Comparison of ENCODE assay signal across 6 cellular contexts in the genomic region with DNA sequence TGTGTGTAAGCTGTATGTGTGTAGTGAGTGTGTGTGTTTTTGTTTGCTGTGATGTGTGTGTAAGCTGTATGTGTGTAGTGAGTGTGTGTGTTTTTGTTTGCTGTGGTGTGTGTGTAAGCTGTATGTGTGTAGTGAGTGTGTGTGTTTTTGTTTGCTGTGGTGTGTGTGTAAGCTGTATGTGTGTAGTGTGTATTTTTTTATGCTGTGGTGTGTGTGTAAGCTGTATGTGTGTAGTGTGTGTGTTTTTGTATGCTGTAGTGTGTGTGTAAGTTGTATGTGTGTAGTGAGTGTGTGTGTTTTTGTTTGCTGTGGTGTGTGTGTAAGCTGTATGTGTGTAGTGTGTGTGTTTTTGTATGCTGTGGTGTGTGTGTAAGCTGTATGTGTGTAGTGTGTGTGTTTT. TPM values are rescaled to one million over a fixed set of nuclear protein-coding genes. Genes with fewer than 3 reads are reported as not detected.
"Had no signal": no experiment of that assay in that cellular context is flagged by ENCODE, and none has a peak within 500 bp of the region (broad histone marks: within the 10 kb centered on the region; RNA-seq: fewer than 3 reads in every experiment).

No MANE protein-coding gene starts in this region.

RNA-seq across cellular contexts. Expression of gene SPAAR, which starts 4.1 kb away (rescaled TPM):
- total RNA-seq: GM23248, H7 had no signal
- polyA plus RNA-seq: IgD-negative memory B cell had no signal

RNA-seq across cellular contexts. Expression of gene HRCT1, which starts 7.4 kb away (rescaled TPM):
- total RNA-seq: H4 had no signal
- polyA plus RNA-seq: IgD-negative memory B cell had no signal

RNA-seq across cellular contexts. Expression of gene OR13J1, which starts 43.2 kb away (rescaled TPM):
- total RNA-seq: GM23248, H4, H7, HFFc6, HT1080 had no signal
- polyA plus RNA-seq: GM23248, IgD-negative memory B cell had no signal

RNA-seq across cellular contexts. Expression of gene OR2S2, which starts 44.5 kb away (rescaled TPM):
- total RNA-seq: H4, H7, HFFc6 had no signal
- polyA plus RNA-seq: IgD-negative memory B cell had no signal
